23 cellular contexts compared by ENCODE assay signal in genomic region chr9:97059661-97060060, GRCh38. TPM values are rescaled to one million over a fixed set of nuclear protein-coding genes. Genes with fewer than 3 reads are reported as not detected.
DNase-seq lines count a peak whose midpoint lies in the region; ATAC-seq, FAIRE-seq and TF ChIP-seq lines count a peak whose summit lies in the region.
"Had no signal": no experiment of that assay in that cellular context is flagged by ENCODE, and none has a peak within 500 bp of the region (broad histone marks: within the 10 kb centered on the region; RNA-seq: fewer than 3 reads in every experiment).

No MANE protein-coding gene starts in this region.

- peak; percentile 77 for FAIRE-seq in H54 (lab: Jason Lieb, UNC)
- FAIRE-seq: D721Med, GM12892, HTR-8/SVneo had no signal

- WGBS in hepatocyte (ENCODE audit: low lambda C conversion rate, missing lambda C conversion rate) = 69% methylated on average over 2 of the region's 2 CpGs

- no peaks in the 10 kb centered on the region for H3K79me2 ChIP-seq in hepatocyte

- H3K27ac ChIP-seq in RWPE1 (no peak overlapping the region), hepatocyte (peak overlapping the region; percentile 29)
- H3K27ac ChIP-seq: skin epidermis had no signal

- no peaks in the 10 kb centered on the region for H4K20me1 ChIP-seq in hepatocyte (ENCODE audit: insufficient read depth, poor library complexity, severe bottlenecking)

- no peak overlapping the region for H3K4me2 ChIP-seq in hepatocyte

- POLR2A ChIA-PET in RWPE1 (lab: Yijun Ruan, JAX; ENCODE audit: low non-redundant PET) = no interaction called here

- no peaks in the 10 kb centered on the region for H3K4me1 ChIP-seq in hepatocyte (ENCODE audit: insufficient read depth)

- no peak for ATAC-seq in GM21576 (IDR thresholded peaks at IDR 0.05; ENCODE audit: unreplicated experiment)
- no peak for ATAC-seq in GM21423 (IDR thresholded peaks at IDR 0.05; ENCODE audit: unreplicated experiment)
- ATAC-seq: effector memory CD8-positive, alpha-beta T cell had no signal

- H3K4me3 ChIP-seq in hepatocyte = no peak overlapping the region
- H3K4me3 ChIP-seq: skin epidermis had no signal

- no peaks in the 10 kb centered on the region for H3K27me3 ChIP-seq in hepatocyte

- H3K9me2 ChIP-seq in hepatocyte (replicated peaks; ENCODE audit: insufficient read depth) = no peaks in the 10 kb centered on the region

- H2AFZ ChIP-seq in hepatocyte = no peak overlapping the region

- TF ChIP-seq CTCF in RWPE1 (conservative IDR thresholded peaks at IDR 0.05; ENCODE audit: low read depth) = no peak
- TF ChIP-seq CTCF in hepatocyte (IDR thresholded peaks at IDR 0.05; ENCODE audit: poor library complexity) = no peak

- no peaks in the 10 kb centered on the region for H3K9me3 ChIP-seq in hepatocyte (ENCODE audit: low read depth)

- peak; percentile 6 for DNase-seq in DMS53 treated with DMSO at 0.1 percent for 48 hours (lab: John Stamatoyannopoulos, UW; ENCODE audit: unreplicated experiment)
- DNase-seq in H54 (ENCODE audit: insufficient read length, low spot score) = peak; percentile 78
- peak; percentile 91 for DNase-seq in RWPE1 (ENCODE audit: low spot score)
- DNase-seq in hepatocyte (ENCODE audit: low spot score) = peak; percentile 45
- no peak for DNase-seq in HuH-7 (ENCODE audit: low spot score)
- DNase-seq in NCI-H345 (lab: John Stamatoyannopoulos, UW) = no peak
- DNase-seq: activated B cell treated with CpG ODN at 0.5 μM for 24 hours; activated effector memory CD4-positive, alpha-beta T cell treated with Interleukin-2 at 50 U/mL for 16 hours; AML-193; anterior cingulate cortex; effector memory CD8-positive, alpha-beta T cell; GF-D8; islet precursor cell; NCI-H1436 treated with DMSO at 0.1 percent for 48 hours; posterior cingulate gyrus; stimulated activated CD4-positive, alpha-beta T cell treated with anti-CD3 and anti-CD28 coated beads, Interleukin-4, amount 100 ng/mL, for 24 hours; substantia nigra had no signal

- no peaks in the 10 kb centered on the region for H3K36me3 ChIP-seq in hepatocyte (replicated peaks; ENCODE audit: insufficient read depth, low read depth)

- no peak for TF ChIP-seq POLR2A in H54 (IDR thresholded peaks at IDR 0.05; ENCODE audit: low read depth, low read length)

- CTCF ChIA-PET in RWPE1 (lab: Yijun Ruan, JAX) = interaction anchor here (0.7 kb wide), 1 partner anchor 141 kb away, joined by 5 read pairs; no protein-coding TSS in a partner anchor

RNA-seq across cellular contexts. Expression of gene CTSV, which starts 20.7 kb away (rescaled TPM):
- total RNA-seq in hepatocyte = 106 and 107 TPM in 2 replicates
- polyA plus RNA-seq in hepatocyte = 98.8 and 102 TPM in 2 replicates
- total RNA-seq: activated B cell treated with CpG ODN at 0.5 μM for 24 hours had no signal

Comparison
In these comparisons a context has a peak if more than half of its experiments do, and no peak if none do; other contexts are left out.
1. DNase-seq: peak in DMS53 treated with DMSO at 0.1 percent for 48 hours (single experiment), H54 (single experiment), RWPE1 (single experiment) and hepatocyte (single experiment); none in HuH-7 (single experiment) and NCI-H345 (single experiment).